ENCODE assay signal across 18 cellular contexts in genomic region chr5:32543291-32543690, GRCh38. TPM values are rescaled to one million over a fixed set of nuclear protein-coding genes. Genes with fewer than 3 reads are reported as not detected.
DNase-seq lines count a peak whose midpoint lies in the region; ATAC-seq lines count a peak whose summit lies in the region.
"Had no signal": no experiment of that assay in that cellular context is flagged by ENCODE, and none has a peak within 500 bp of the region (broad histone marks: within the 10 kb centered on the region; RNA-seq: fewer than 3 reads in every experiment).

No MANE protein-coding gene starts in this region.

- peaks cover 51% of the 10 kb centered on the region for H3K4me1 Mint-ChIP-seq in activated T-cell treated with anti-CD3 and anti-CD28 coated beads, Interleukin-2, amount 50 U/mL, for 72 hours (ENCODE audit: low read depth)
- peaks cover 27% of the 10 kb centered on the region for H3K4me1 Mint-ChIP-seq in activated T-helper 17 cell treated with anti-CD3 and anti-CD28 coated beads, Interleukin-2, amount 50 U/mL, for 72 hours

- no peaks in the 10 kb centered on the region for H3K27me3 Mint-ChIP-seq in activated T-cell treated with anti-CD3 and anti-CD28 coated beads, Interleukin-2, amount 50 U/mL, for 72 hours (ENCODE audit: low read depth)
- H3K27me3 Mint-ChIP-seq in activated T-helper 17 cell treated with anti-CD3 and anti-CD28 coated beads, Interleukin-2, amount 50 U/mL, for 72 hours, result no peaks in the 10 kb centered on the region
- H3K27me3 Mint-ChIP-seq: CD4-positive, alpha-beta T cell had no signal

- H3K4me3 Mint-ChIP-seq in activated T-cell treated with anti-CD3 and anti-CD28 coated beads, Interleukin-2, amount 50 U/mL, for 72 hours, result no peak overlapping the region
- H3K4me3 Mint-ChIP-seq in activated T-helper 17 cell treated with anti-CD3 and anti-CD28 coated beads, Interleukin-2, amount 50 U/mL, for 72 hours, result peak overlapping the region; percentile 49
- H3K4me3 Mint-ChIP-seq: CD4-positive, alpha-beta T cell had no signal

- peaks cover 3 to 4% of the 10 kb centered on the region in 2 donors for H3K9me3 Mint-ChIP-seq in activated T-cell treated with anti-CD3 and anti-CD28 coated beads, Interleukin-2, amount 50 U/mL, for 72 hours
- H3K9me3 Mint-ChIP-seq in activated T-helper 17 cell treated with anti-CD3 and anti-CD28 coated beads, Interleukin-2, amount 50 U/mL, for 72 hours, result no peaks in the 10 kb centered on the region
- H3K9me3 Mint-ChIP-seq: CD4-positive, alpha-beta T cell had no signal

- H3K27ac Mint-ChIP-seq in activated T-cell treated with anti-CD3 and anti-CD28 coated beads, Interleukin-2, amount 50 U/mL, for 72 hours, result peak overlapping the region; percentile 88
- peak overlapping the region; percentile 88 for H3K27ac Mint-ChIP-seq in activated T-helper 17 cell treated with anti-CD3 and anti-CD28 coated beads, Interleukin-2, amount 50 U/mL, for 72 hours

- peaks cover 12 to 16% of the 10 kb centered on the region in 2 donors for H3K36me3 Mint-ChIP-seq in activated T-cell treated with anti-CD3 and anti-CD28 coated beads, Interleukin-2, amount 50 U/mL, for 72 hours (ENCODE audit: insufficient read depth in 2 of 2)
- peaks cover 10% of the 10 kb centered on the region for H3K36me3 Mint-ChIP-seq in activated T-helper 17 cell treated with anti-CD3 and anti-CD28 coated beads, Interleukin-2, amount 50 U/mL, for 72 hours (ENCODE audit: low read depth)

- no peak for ATAC-seq in activated T-cell treated with anti-CD3 and anti-CD28 coated beads, Interleukin-2, amount 50 U/mL, for 72 hours (replicated peaks in 1 of 2)
- ATAC-seq in activated T-helper 17 cell treated with anti-CD3 and anti-CD28 coated beads, Interleukin-2, amount 50 U/mL, for 72 hours (replicated peaks), result no peak
- ATAC-seq in HG03280 (IDR thresholded peaks at IDR 0.05; ENCODE audit: unreplicated experiment) (no peak), left lobe of liver (no peak)

- no peak for DNase-seq in activated T-cell treated with anti-CD3 and anti-CD28 coated beads, Interleukin-2, amount 50 U/mL, for 72 hours
- no peak for DNase-seq in activated T-cell treated with anti-CD3 and anti-CD28 coated beads, Interleukin-2, amount 50 U/mL, for 48 hours
- DNase-seq in NCI-H226 (peak; percentile 55), NOMO-1 treated with DMSO at 0.1 percent for 48 hours (lab: John Stamatoyannopoulos, UW; ENCODE audit: unreplicated experiment) (no peak), left lobe of liver (ENCODE audit: low spot score) (no peak)
- DNase-seq: AML-193; CD4-positive, alpha-beta T cell; DMS79 treated with DMSO at 0.1 percent for 48 hours; GOT3; KG1; MG63; NCI-H1105 treated with DMSO at 0.1 percent for 48 hours; NCI-H187; NCI-H774; Peyer's patch; SHP77 treated with DMSO at 0.1 percent for 48 hours had no signal

RNA-seq across cellular contexts. Expression of gene SUB1, which starts 42.1 kb away (rescaled TPM):
- total RNA-seq in activated T-cell treated with anti-CD3 and anti-CD28 coated beads, Interleukin-2, amount 50 U/mL, for 72 hours, result 100 to 1,000 TPM; 362 to 383 TPM
- 100 to 1,000 TPM; 263 to 402 TPM for total RNA-seq in activated T-helper 17 cell treated with anti-CD3 and anti-CD28 coated beads, Interleukin-2, amount 50 U/mL, for 72 hours
- total RNA-seq in left lobe of liver, result 63.4 TPM
